ENCODE assay signal across 1 cellular context in genomic region chr11:59822989-59823566, GRCh38.
TF ChIP-seq lines count a peak whose summit lies in the region.

No MANE protein-coding gene starts in this region.

TF ChIP-seq in K562, 482 proteins besides CTCF, POLR2A, EP300 and RAD21 (continued from another document and continues in another):
- no peak for TF ChIP-seq ZNF398 (CRISPR knock-in tag; IDR thresholded peaks at IDR 0.05)
- TF ChIP-seq FOXP4 (CRISPR knock-in tag; IDR thresholded peaks at IDR 0.05; ENCODE audit: borderline replicate concordance) = no peak
- no peak for TF ChIP-seq HMG20B (CRISPR knock-in tag; IDR thresholded peaks at IDR 0.05)
- TF ChIP-seq PHF21A (IDR thresholded peaks at IDR 0.05; ENCODE audit: borderline replicate concordance, low read depth) = no peak
- TF ChIP-seq CXXC5 (CRISPR knock-in tag; IDR thresholded peaks at IDR 0.05) = peak; percentile 75
- TF ChIP-seq TCFL5 (CRISPR knock-in tag; conservative IDR thresholded peaks at IDR 0.05) = no peak
- peak; percentile 60; the same call in 1 of the 2 replicates for TF ChIP-seq KLF16 (IDR thresholded peaks at IDR 0.05)
- no peak for TF ChIP-seq ZNF699 (CRISPR knock-in tag; IDR thresholded peaks at IDR 0.05; ENCODE audit: insufficient replicate concordance)
- no peak for TF ChIP-seq ZNF695 (CRISPR knock-in tag; IDR thresholded peaks at IDR 0.05)
- no peak for TF ChIP-seq MTA3 (IDR thresholded peaks at IDR 0.05; ENCODE audit: borderline replicate concordance)
- no peak for TF ChIP-seq ZNF3 (CRISPR knock-in tag; IDR thresholded peaks at IDR 0.05)
- no peak for TF ChIP-seq USF1 (CRISPR knock-in tag; IDR thresholded peaks at IDR 0.05)
- peak; percentile 10 to 42; a peak in 1 of 4 replicates for TF ChIP-seq TRIM24 (IDR thresholded peaks at IDR 0.05)
- no peak for TF ChIP-seq SNAPC5 (CRISPR knock-in tag; IDR thresholded peaks at IDR 0.05)
- no peak for TF ChIP-seq CUX1 (CRISPR knock-in tag; IDR thresholded peaks at IDR 0.05)
- TF ChIP-seq ZBTB8A (IDR thresholded peaks at IDR 0.05; ENCODE audit: partially characterized antibody) = no peak
- TF ChIP-seq MTF1 (CRISPR knock-in tag; IDR thresholded peaks at IDR 0.05; ENCODE audit: borderline replicate concordance) = no peak
- peak in 1 of 2 experiments; percentile 33; a peak in 2 of 4 replicates for TF ChIP-seq MNT (conservative IDR thresholded peaks at IDR 0.05)
- peak; percentile 34; the same call in 1 of the 2 replicates for TF ChIP-seq CBX5 (IDR thresholded peaks at IDR 0.05; ENCODE audit: borderline replicate concordance, low read depth)
- no peak for TF ChIP-seq ZNF347 (CRISPR knock-in tag; IDR thresholded peaks at IDR 0.05; ENCODE audit: low read depth)
- peak in 1 of 2 experiments; percentile 56; a peak in 1 of 4 replicates for TF ChIP-seq MAZ (CRISPR knock-in tag; conservative IDR thresholded peaks at IDR 0.05 in 1 of 2, IDR thresholded peaks at IDR 0.05 in 1 of 2)
- no peak for TF ChIP-seq ZNF175 (CRISPR knock-in tag; IDR thresholded peaks at IDR 0.05; ENCODE audit: low read depth)
- no peak for TF ChIP-seq CHCHD3 (CRISPR knock-in tag; IDR thresholded peaks at IDR 0.05)
- 0 out of 2 replicates have a peak, but pooled peaks have one; percentile 15 for TF ChIP-seq SOX6 (IDR thresholded peaks at IDR 0.05)
- TF ChIP-seq TCF7 (IDR thresholded peaks at IDR 0.05; ENCODE audit: borderline replicate concordance) = no peak
- TF ChIP-seq DLX4 (CRISPR knock-in tag; IDR thresholded peaks at IDR 0.05) = no peak
- no peak for TF ChIP-seq VEZF1 (CRISPR knock-in tag; IDR thresholded peaks at IDR 0.05)
- TF ChIP-seq NELFE (IDR thresholded peaks at IDR 0.05; ENCODE audit: insufficient read depth, insufficient read length) = no peak
- TF ChIP-seq ATF4 (CRISPR knock-in tag; IDR thresholded peaks at IDR 0.05) = peak; percentile 51; the same call in 1 of the 2 replicates
- no peak for TF ChIP-seq MXI1 (IDR thresholded peaks at IDR 0.05; ENCODE audit: low read depth, low read length)
- TF ChIP-seq ARNT (IDR thresholded peaks at IDR 0.05) = 0 out of 4 replicates have a peak, but pooled peaks of 1 of the 2 experiments have one; percentile 29
- no peak for TF ChIP-seq ZZZ3 (IDR thresholded peaks at IDR 0.05)
- TF ChIP-seq ZC3H4 (CRISPR knock-in tag; IDR thresholded peaks at IDR 0.05; ENCODE audit: borderline replicate concordance) = no peak
- no peak for TF ChIP-seq GTF2B (IDR thresholded peaks at IDR 0.05; ENCODE audit: extremely low read depth, insufficient read length)
- no peak for TF ChIP-seq PKNOX1 (IDR thresholded peaks at IDR 0.05)
- no peak for TF ChIP-seq ZNF707 (CRISPR knock-in tag; conservative IDR thresholded peaks at IDR 0.05)
- TF ChIP-seq CC2D1A (IDR thresholded peaks at IDR 0.05) = peak; percentile 73
- TF ChIP-seq BCOR (IDR thresholded peaks at IDR 0.05) = no peak
- TF ChIP-seq GMEB1 (CRISPR knock-in tag; IDR thresholded peaks at IDR 0.05) = no peak
- peak; percentile 69 for TF ChIP-seq DACH1 (IDR thresholded peaks at IDR 0.05; ENCODE audit: partially characterized antibody)
- 0 out of 2 replicates have a peak, but pooled peaks have one; percentile 32 for TF ChIP-seq GTF2E2 (tag; IDR thresholded peaks at IDR 0.05)
- no peak for TF ChIP-seq ID3 (CRISPR knock-in tag; IDR thresholded peaks at IDR 0.05)
- no peak for TF ChIP-seq ID3 (tag; IDR thresholded peaks at IDR 0.05)
- no peak for TF ChIP-seq HDGF (IDR thresholded peaks at IDR 0.05)
- no peak for TF ChIP-seq ZNF41 (CRISPR knock-in tag; conservative IDR thresholded peaks at IDR 0.05)
- TF ChIP-seq ZBED1 (IDR thresholded peaks at IDR 0.05) = no peak
- no peak for TF ChIP-seq MBD2 (IDR thresholded peaks at IDR 0.05; ENCODE audit: borderline replicate concordance, low read depth)
- no peak for TF ChIP-seq CREBBP (IDR thresholded peaks at IDR 0.05; ENCODE audit: low read depth, low read length)
